In the genomic region with DNA sequence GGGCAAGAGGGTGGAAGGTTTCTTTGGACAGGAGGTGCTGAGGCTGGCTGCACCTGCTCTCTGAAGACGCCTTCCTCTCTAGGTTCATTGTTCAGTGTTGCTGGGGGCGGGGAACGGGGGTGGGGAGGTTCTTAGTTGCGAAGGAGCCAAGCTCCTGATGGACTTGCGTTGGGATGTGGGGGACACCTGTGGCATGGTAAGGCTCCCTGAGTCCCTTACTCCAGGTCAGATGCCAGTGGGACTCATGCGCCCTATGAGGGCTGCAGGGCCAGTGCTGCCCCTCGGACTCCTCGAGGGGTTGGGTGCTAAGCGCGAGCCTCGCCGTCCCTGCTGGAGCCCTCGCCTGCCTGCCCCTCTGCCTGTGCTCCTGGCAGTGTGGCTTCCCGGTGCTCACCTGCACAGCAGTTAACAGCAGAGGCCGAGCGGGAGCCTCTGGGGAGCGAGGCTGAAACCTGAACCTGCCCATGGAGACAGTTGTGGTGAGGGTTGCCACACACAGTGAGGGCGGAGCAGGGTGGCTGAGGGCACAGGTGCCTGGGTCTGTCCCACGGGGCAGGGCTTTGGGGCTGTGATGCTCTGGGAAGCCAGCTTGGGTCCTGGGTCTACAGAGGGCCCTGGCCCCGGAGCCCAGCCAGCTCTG, we compare ENCODE assay signal across 26 cellular contexts. TPM values are rescaled to one million over a fixed set of nuclear protein-coding genes. Genes with fewer than 3 reads are reported as not detected.
DNase-seq lines count a peak whose midpoint lies in the region; ATAC-seq and TF ChIP-seq lines count a peak whose summit lies in the region.
"Had no signal": no experiment of that assay in that cellular context is flagged by ENCODE, and none has a peak within 500 bp of the region (broad histone marks: within the 10 kb centered on the region; RNA-seq: fewer than 3 reads in every experiment).

No MANE protein-coding gene starts in this region.

- DNase-seq in DMS79 (lab: John Stamatoyannopoulos, UW): peak; percentile 82
- DNase-seq in NCI-H1436 treated with DMSO at 0.1 percent for 48 hours (lab: John Stamatoyannopoulos, UW): peak; percentile 62
- no peak for DNase-seq in WTC11 (ENCODE audit: low spot score)
- DNase-seq in neural progenitor cell (ENCODE audit: low spot score): no peak
- DNase-seq in ovary: no peak
- DNase-seq in inferior parietal cortex (ENCODE audit: extremely low spot score): no peak
- no peak for DNase-seq in SIG-M5 (lab: John Stamatoyannopoulos, UW)
- no peak for DNase-seq in adrenal gland
- DNase-seq: activated CD8-positive, alpha-beta memory T cell treated with anti-CD3 and anti-CD28 coated beads for 24 hours; activated naive CD4-positive, alpha-beta T cell treated with Interleukin-2 at 50 U/mL for 16 hours; activated T-cell treated with anti-CD3 and anti-CD28 coated beads, Interleukin-2, amount 50 U/mL, for 48 hours; amniotic stem cell; dermis blood vessel endothelial cell; HCEC 1CT; heart right ventricle; naive thymus-derived CD4-positive, alpha-beta T cell; NCI-H1930; stimulated activated CD8-positive, alpha-beta memory T cell treated with anti-CD3 and anti-CD28 coated beads, Interleukin-4, amount 100 ng/mL, for 48 hours; SW 1271 had no signal

- CTCF ChIA-PET in WTC11 (lab: Charles Lee): no interaction called here

- intact Hi-C loops in ovary (cut with DNase I) (no loop called here), adrenal gland (cut with DNase I) (no loop called here)

- H3K4me1 ChIP-seq in neural progenitor cell (no peaks in the 10 kb centered on the region), ovary (ENCODE audit: insufficient read depth) (peaks cover 6% of the 10 kb centered on the region), adrenal gland (replicated peaks in 1 of 2) (peaks cover 0 to 8% of the 10 kb centered on the region in 2 donors)

- no peaks in the 10 kb centered on the region for H4K20me1 ChIP-seq in neural progenitor cell (ENCODE audit: low read depth)

- POLR2A ChIA-PET in WTC11 (lab: Charles Lee): no interaction called here

- H3K9me3 ChIP-seq in neural progenitor cell (ENCODE audit: low read depth) (no peaks in the 10 kb centered on the region), ovary (no peaks in the 10 kb centered on the region), adrenal gland (replicated peaks in 1 of 3) (no peaks in the 10 kb centered on the region)
- H3K9me3 ChIP-seq: heart right ventricle, pancreas had no signal

- H2AFZ ChIP-seq in neural progenitor cell (replicated peaks): no peak overlapping the region

- TF ChIP-seq EP300 in ovary (IDR thresholded peaks at IDR 0.05): no peak

- H3K36me3 ChIP-seq in neural progenitor cell (no peaks in the 10 kb centered on the region), ovary (no peaks in the 10 kb centered on the region), adrenal gland (replicated peaks in 1 of 2) (peaks cover 0 to 52% of the 10 kb centered on the region in 2 donors)

- H3K36me3 Mint-ChIP-seq in WTC11 (peaks cover 32% of the 10 kb centered on the region), neural progenitor cell (peaks cover 19% of the 10 kb centered on the region)

- no peak overlapping the region for H3K4me2 ChIP-seq in neural progenitor cell

- H3F3A ChIP-seq in neural progenitor cell (ENCODE audit: low read depth): peaks cover 17% of the 10 kb centered on the region

- no peak for ATAC-seq in WTC11
- ATAC-seq: activated CD4-positive, CD25-positive, alpha-beta regulatory T cell treated with anti-CD3 and anti-CD28 coated beads, Interleukin-2, amount 50 U/mL, for 24 hours; heart right ventricle; left lobe of liver; naive thymus-derived CD4-positive, alpha-beta T cell; pancreas; Right ventricle myocardium inferior had no signal

- peaks cover 4% of the 10 kb centered on the region; the same call in 1 of the 2 replicates for H3K4me1 Mint-ChIP-seq in WTC11
- no peaks in the 10 kb centered on the region for H3K4me1 Mint-ChIP-seq in neural progenitor cell

- no peak for TF ChIP-seq POLR2A in ovary (IDR thresholded peaks at IDR 0.05)
- no peak for TF ChIP-seq POLR2A in adrenal gland (IDR thresholded peaks at IDR 0.05)

- H3K9me3 Mint-ChIP-seq in WTC11: no peaks in the 10 kb centered on the region
- H3K9me3 Mint-ChIP-seq in neural progenitor cell: no peaks in the 10 kb centered on the region

- H3K27ac ChIP-seq in neural progenitor cell (peak overlapping the region; percentile 13), ovary (no peak overlapping the region), adrenal gland (no peak overlapping the region)
- H3K27ac ChIP-seq: C4-2B, heart right ventricle, pancreas had no signal

- H3K9ac ChIP-seq in neural progenitor cell: no peak overlapping the region

- H3K27ac Mint-ChIP-seq in WTC11 (peak overlapping the region; percentile 25; the same call in 1 of the 2 replicates), neural progenitor cell (no peak overlapping the region)
- H3K27ac Mint-ChIP-seq: naive thymus-derived CD4-positive, alpha-beta T cell had no signal

- no peaks in the 10 kb centered on the region for H3K79me2 ChIP-seq in neural progenitor cell (ENCODE audit: low read depth)

- H3K27me3 ChIP-seq in neural progenitor cell: peaks cover 14% of the 10 kb centered on the region
- no peaks in the 10 kb centered on the region for H3K27me3 ChIP-seq in ovary
- no peaks in the 10 kb centered on the region for H3K27me3 ChIP-seq in adrenal gland
- H3K27me3 ChIP-seq: heart right ventricle, pancreas had no signal

- H3K4me3 ChIP-seq in neural progenitor cell (no peak overlapping the region), ovary (no peak overlapping the region), adrenal gland (no peak overlapping the region)
- H3K4me3 ChIP-seq: heart right ventricle, pancreas had no signal

- H3K4me3 Mint-ChIP-seq in WTC11 (no peak overlapping the region), neural progenitor cell (no peak overlapping the region)
- H3K4me3 Mint-ChIP-seq: naive thymus-derived CD4-positive, alpha-beta T cell had no signal

- TF ChIP-seq CTCF in WTC11 (IDR thresholded peaks at IDR 0.05) (no peak), neural progenitor cell (IDR thresholded peaks at IDR 0.05) (no peak), ovary (IDR thresholded peaks at IDR 0.05) (no peak), adrenal gland (IDR thresholded peaks at IDR 0.05) (no peak)

- WGBS in ovary, 3 donors: 88 to 90% (median 88%) methylated on average over 19 to 20 of the region's 20 CpGs
- 93 to 98% (median 96%) methylated on average over 5 to 20 of the region's 20 CpGs for WGBS in adrenal gland, 4 donors

- H3K27me3 Mint-ChIP-seq in WTC11 (ENCODE audit: low read depth) (no peaks in the 10 kb centered on the region; the same call in 1 of the 2 replicates), neural progenitor cell (ENCODE audit: insufficient read depth, low read depth) (peaks cover 3% of the 10 kb centered on the region)
- H3K27me3 Mint-ChIP-seq: naive thymus-derived CD4-positive, alpha-beta T cell had no signal

TF ChIP-seq in WTC11, 78 proteins besides CTCF, POLR2A, EP300 and RAD21:
- TF ChIP-seq SOX15 (CRISPR knock-in tag; IDR thresholded peaks at IDR 0.05) (no peak), ZNF121 (CRISPR knock-in tag; IDR thresholded peaks at IDR 0.05) (no peak)
- TF ChIP-seq, protein P1, sequence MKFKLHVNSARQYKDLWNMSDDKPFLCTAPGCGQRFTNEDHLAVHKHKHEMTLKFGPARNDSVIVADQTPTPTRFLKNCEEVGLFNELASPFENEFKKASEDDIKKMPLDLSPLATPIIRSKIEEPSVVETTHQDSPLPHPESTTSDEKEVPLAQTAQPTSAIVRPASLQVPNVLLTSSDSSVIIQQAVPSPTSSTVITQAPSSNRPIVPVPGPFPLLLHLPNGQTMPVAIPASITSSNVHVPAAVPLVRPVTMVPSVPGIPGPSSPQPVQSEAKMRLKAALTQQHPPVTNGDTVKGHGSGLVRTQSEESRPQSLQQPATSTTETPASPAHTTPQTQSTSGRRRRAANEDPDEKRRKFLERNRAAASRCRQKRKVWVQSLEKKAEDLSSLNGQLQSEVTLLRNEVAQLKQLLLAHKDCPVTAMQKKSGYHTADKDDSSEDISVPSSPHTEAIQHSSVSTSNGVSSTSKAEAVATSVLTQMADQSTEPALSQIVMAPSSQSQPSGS (CRISPR knock-in tag; IDR thresholded peaks at IDR 0.05; ENCODE audit: borderline replicate concordance, low read depth): no peak

RNA-seq across cellular contexts. Expression of a gene that starts 5.5 kb away (rescaled TPM):
- total RNA-seq in WTC11 (2021): 87.0 to 124 TPM (median 117 TPM) in 3 replicates
- not detected in 2 replicates for total RNA-seq in neural progenitor cell (ENCODE audit: low replicate concordance)
- total RNA-seq in ovary: 100 to 1,000 TPM in 3 of 7 donors, 10 to 100 TPM in 2, not detected in 2; 74.9 to 294 (median 169) TPM
- not detected for polyA plus RNA-seq in ovary
- total RNA-seq in adrenal gland: 100 to 1,000 TPM in 1 of 8 donors, 10 to 100 TPM in 3, not detected in 4; 20.2 to 101 (median 59.5) TPM
- polyA plus RNA-seq in adrenal gland: not detected
- total RNA-seq: dermis blood vessel endothelial cell, fibroblast of villous mesenchyme, urinary bladder had no signal
- polyA plus RNA-seq: heart right ventricle; naive thymus-derived CD4-positive, alpha-beta T cell; pancreas; urinary bladder had no signal

RNA-seq across cellular contexts. Expression of a gene that starts 23.0 kb away (rescaled TPM):
- 54.2 to 62.5 TPM (median 56.5 TPM) in 3 replicates for total RNA-seq in WTC11 (2021)
- 26.7 and 48.7 TPM in 2 replicates for total RNA-seq in neural progenitor cell (ENCODE audit: low replicate concordance)
- 10 to 100 TPM in 6 of 7 donors, 1 to 10 TPM in 1; 8.7 to 33.5 (median 28.6) TPM for total RNA-seq in ovary
- polyA plus RNA-seq in ovary: 10 to 100 TPM; 20.0 to 22.3 TPM
- total RNA-seq in adrenal gland: 10 to 100 TPM; 19.0 to 28.5 (median 26.4) TPM
- polyA plus RNA-seq in adrenal gland: 10 to 100 TPM; 18.5 to 21.4 (median 19.5) TPM

Comparison
In these comparisons a context has a peak if more than half of its experiments do, and no peak if none do; other contexts are left out.
1. DNase-seq: peak in DMS79 (single experiment) and NCI-H1436 treated with DMSO at 0.1 percent for 48 hours (single experiment); none in WTC11 (single experiment), neural progenitor cell (single experiment), ovary (0 of 5), inferior parietal cortex (single experiment), SIG-M5 (single experiment) and adrenal gland (0 of 7).